Comparison of ENCODE assay signal across 15 cellular contexts in genomic region chr22:50468626-50469025, GRCh38. TPM values are rescaled to one million over a fixed set of nuclear protein-coding genes. Genes with fewer than 3 reads are reported as not detected.
DNase-seq lines count a peak whose midpoint lies in the region; ATAC-seq and TF ChIP-seq lines count a peak whose summit lies in the region.
"Had no signal": no experiment of that assay in that cellular context is flagged by ENCODE, and none has a peak within 500 bp of the region (broad histone marks: within the 10 kb centered on the region; RNA-seq: fewer than 3 reads in every experiment).

No MANE protein-coding gene starts in this region.

- no peak overlapping the region for H3K27ac ChIP-seq in GM23338 (ENCODE audit: low read depth)
- H3K27ac ChIP-seq: brain microvascular endothelial cell had no signal

- H3K9me2 ChIP-seq in GM23338 (ENCODE audit: insufficient read depth) = no peaks in the 10 kb centered on the region

- no peaks in the 10 kb centered on the region for H3K27me3 ChIP-seq in GM23338 (ENCODE audit: insufficient read depth)
- H3K27me3 ChIP-seq: brain microvascular endothelial cell had no signal

- ATAC-seq in activated B cell treated with CpG ODN at 0.5 μM for 24 hours (ENCODE audit: low read depth) (no peak), GM21717 (IDR thresholded peaks at IDR 0.05; ENCODE audit: unreplicated experiment) (no peak), HG02852 (IDR thresholded peaks at IDR 0.05; ENCODE audit: unreplicated experiment) (no peak), GM23338 (no peak)

- no peaks in the 10 kb centered on the region for H3K36me3 ChIP-seq in GM23338 (ENCODE audit: insufficient read depth)

- no peak overlapping the region for H2AFZ ChIP-seq in GM23338

- POLR2A ChIA-PET in activated B cell treated with CpG ODN at 0.5 μM for 24 hours (lab: Charles Lee) = interaction anchor here (0.5 to 3.7 kb wide), 11 partner anchors 12 to 154 kb away, joined by 3 to 37 read pairs (median 6); partner anchors contain the start of genes ADM2 and SCO2

- TF ChIP-seq CTCF in activated B cell treated with CpG ODN at 0.5 μM for 24 hours (IDR thresholded peaks at IDR 0.05) = no peak
- TF ChIP-seq CTCF in GM23338 (conservative IDR thresholded peaks at IDR 0.05; ENCODE audit: low read depth in 2 of 2) = no peak

- intact Hi-C loops in activated B cell treated with CpG ODN at 0.5 μM for 24 hours (cut with micrococcal nuclease) = loop anchor here (1.0 to 2.0 kb wide), 4 partner anchors 18 to 278 kb away; partner anchors contain the start of gene CHKB

- CTCF ChIA-PET in activated B cell treated with CpG ODN at 0.5 μM for 24 hours (lab: Charles Lee) = interaction anchor here (2.1 to 2.5 kb wide), 2 partner anchors 29 to 152 kb away, joined by 9 to 12 read pairs; no protein-coding TSS in a partner anchor

- DNase-seq in activated naive CD4-positive, alpha-beta T cell treated with Interleukin-2 at 50 U/mL for 16 hours = no peak
- no peak for DNase-seq in activated B cell treated with CpG ODN at 0.5 μM for 24 hours
- no peak for DNase-seq in immature natural killer cell
- DNase-seq in AG20443 (ENCODE audit: low spot score) = no peak
- DNase-seq in GM23338 (ENCODE audit: low spot score) = no peak
- DNase-seq: brain microvascular endothelial cell; effector CD4-positive, alpha-beta T cell; mesenchymal stem cell; NCI-H146 had no signal

- H3K4me1 ChIP-seq in GM23338 (ENCODE audit: insufficient read depth) = peaks cover 13% of the 10 kb centered on the region; the same call in 1 of the 2 replicates

- H3F3A ChIP-seq in GM23338 (replicated peaks; ENCODE audit: low read depth) = no peaks in the 10 kb centered on the region

- H3K4me3 ChIP-seq in GM23338 = no peak overlapping the region

- H3K4me2 ChIP-seq in GM23338 = no peak overlapping the region

- peaks cover 6% of the 10 kb centered on the region for H3K36me3 Mint-ChIP-seq in activated naive CD4-positive, alpha-beta T cell treated with anti-CD3 and anti-CD28 coated beads, Interleukin-2, amount 50 U/mL, for 24 hours
- peaks cover 37% of the 10 kb centered on the region for H3K36me3 Mint-ChIP-seq in activated B cell treated with CpG ODN at 0.5 μM for 24 hours (ENCODE audit: low read depth)
- H3K36me3 Mint-ChIP-seq in immature natural killer cell = peaks cover 6 to 10% (median 7%) of the 10 kb centered on the region in 3 donors
- peaks cover 17% of the 10 kb centered on the region for H3K36me3 Mint-ChIP-seq in GM23338 (ENCODE audit: low read depth)

- peaks cover 52% of the 10 kb centered on the region for H3K4me1 Mint-ChIP-seq in activated naive CD4-positive, alpha-beta T cell treated with anti-CD3 and anti-CD28 coated beads, Interleukin-2, amount 50 U/mL, for 24 hours
- H3K4me1 Mint-ChIP-seq in activated B cell treated with CpG ODN at 0.5 μM for 24 hours (peaks cover 63% of the 10 kb centered on the region), immature natural killer cell (peaks cover 57 to 59% of the 10 kb centered on the region in 2 donors), GM23338 (peaks cover 27% of the 10 kb centered on the region)

- H3K27ac Mint-ChIP-seq in activated naive CD4-positive, alpha-beta T cell treated with anti-CD3 and anti-CD28 coated beads, Interleukin-2, amount 50 U/mL, for 24 hours = peak overlapping the region; percentile 68
- H3K27ac Mint-ChIP-seq in activated B cell treated with CpG ODN at 0.5 μM for 24 hours (peak overlapping the region; percentile 88), immature natural killer cell (peak overlapping the region; percentile 88 to 98 (median 96)), GM23338 (no peak overlapping the region)

- peaks cover 39% of the 10 kb centered on the region for H4K20me1 ChIP-seq in GM23338 (replicated peaks; ENCODE audit: insufficient read depth)

- peaks cover 55% of the 10 kb centered on the region for H3K79me2 ChIP-seq in GM23338 (replicated peaks; ENCODE audit: insufficient read depth)

- no peaks in the 10 kb centered on the region for H3K27me3 Mint-ChIP-seq in activated naive CD4-positive, alpha-beta T cell treated with anti-CD3 and anti-CD28 coated beads, Interleukin-2, amount 50 U/mL, for 24 hours
- no peaks in the 10 kb centered on the region for H3K27me3 Mint-ChIP-seq in activated B cell treated with CpG ODN at 0.5 μM for 24 hours
- peaks cover 12 to 19% (median 16%) of the 10 kb centered on the region in 3 donors for H3K27me3 Mint-ChIP-seq in immature natural killer cell (ENCODE audit: low read depth in 3 of 3)
- H3K27me3 Mint-ChIP-seq in GM23338 (ENCODE audit: insufficient read depth, low read depth, poor library complexity) = peaks cover 16% of the 10 kb centered on the region

- H3K4me3 Mint-ChIP-seq in activated naive CD4-positive, alpha-beta T cell treated with anti-CD3 and anti-CD28 coated beads, Interleukin-2, amount 50 U/mL, for 24 hours = peak overlapping the region; percentile 26
- H3K4me3 Mint-ChIP-seq in activated B cell treated with CpG ODN at 0.5 μM for 24 hours (peak overlapping the region; percentile 68), immature natural killer cell (peak overlapping the region in 4 of 5 donors; percentile 60 to 83 (median 80)), GM23338 (no peak overlapping the region)

- H3K9me3 Mint-ChIP-seq in activated naive CD4-positive, alpha-beta T cell treated with anti-CD3 and anti-CD28 coated beads, Interleukin-2, amount 50 U/mL, for 24 hours = no peaks in the 10 kb centered on the region
- no peaks in the 10 kb centered on the region for H3K9me3 Mint-ChIP-seq in activated B cell treated with CpG ODN at 0.5 μM for 24 hours
- H3K9me3 Mint-ChIP-seq in immature natural killer cell = peaks cover 0 to 2% (median 0%) of the 10 kb centered on the region in 6 donors
- no peaks in the 10 kb centered on the region for H3K9me3 Mint-ChIP-seq in GM23338

TF ChIP-seq in GM23338, 12 proteins besides CTCF, POLR2A, EP300 and RAD21 (continues in another document):
- no peak for TF ChIP-seq EZH2 (IDR thresholded peaks at IDR 0.05; ENCODE audit: low read depth, unreplicated experiment)

RNA-seq across cellular contexts. Expression of gene SBF1, which starts 6.2 kb away (rescaled TPM):
- 114 and 144 TPM in 2 replicates for total RNA-seq in activated B cell treated with CpG ODN at 0.5 μM for 24 hours
- 10 to 100 TPM; 12.1 to 42.8 (median 14.2) TPM for polyA plus RNA-seq in immature natural killer cell
- total RNA-seq in GM23338 (2014; rRNA removed; shearing (Covaris generic)) = 83.2 and 85.4 TPM in 2 replicates
- 23.3 and 26.5 TPM in 2 replicates for polyA plus RNA-seq in GM23338 (2016; fragmentation: Nextera tagmentation; extraction: Ambion mirVana)

RNA-seq across cellular contexts. Expression of gene ADM2, which starts 12.7 kb away (rescaled TPM):
- 5.1 and 5.2 TPM in 2 replicates for total RNA-seq in activated B cell treated with CpG ODN at 0.5 μM for 24 hours
- polyA plus RNA-seq in immature natural killer cell = under 1 TPM in 1 of 3 donors, not detected in 2; 0.38 TPM
- 7.1 and 12.8 TPM in 2 replicates for total RNA-seq in GM23338 (2014; rRNA removed; shearing (Covaris generic))
- 3.3 and 3.5 TPM in 2 replicates for polyA plus RNA-seq in GM23338 (2016; fragmentation: Nextera tagmentation; extraction: Ambion mirVana)

RNA-seq across cellular contexts. Expression of gene MIOX, which starts 18.0 kb away (rescaled TPM):
- 0.15 and 0.22 TPM in 2 replicates for total RNA-seq in activated B cell treated with CpG ODN at 0.5 μM for 24 hours
- not detected for polyA plus RNA-seq in immature natural killer cell
- total RNA-seq in GM23338 (2014; rRNA removed; shearing (Covaris generic)) = 0.16 TPM in 1 of 2 replicates, not detected in the other
- polyA plus RNA-seq in GM23338 (2016; fragmentation: Nextera tagmentation; extraction: Ambion mirVana) = not detected in 2 replicates
- total RNA-seq: Daoy, fibroblast of villous mesenchyme, urinary bladder had no signal
- polyA plus RNA-seq: urinary bladder had no signal

RNA-seq across cellular contexts. Expression of gene LMF2, which starts 38.9 kb away (rescaled TPM):
- total RNA-seq in activated B cell treated with CpG ODN at 0.5 μM for 24 hours = 76.6 and 81.0 TPM in 2 replicates
- 10 to 100 TPM; 16.3 to 40.4 (median 20.1) TPM for polyA plus RNA-seq in immature natural killer cell
- 30.7 and 36.3 TPM in 2 replicates for total RNA-seq in GM23338 (2014; rRNA removed; shearing (Covaris generic))
- polyA plus RNA-seq in GM23338 (2016; fragmentation: Nextera tagmentation; extraction: Ambion mirVana) = 14.6 and 15.6 TPM in 2 replicates

RNA-seq across cellular contexts. Expression of gene NCAPH2, which starts 39.4 kb away (rescaled TPM):
- 63.9 and 68.2 TPM in 2 replicates for total RNA-seq in activated B cell treated with CpG ODN at 0.5 μM for 24 hours
- polyA plus RNA-seq in immature natural killer cell (10 to 100 TPM; 41.8 to 46.7 (median 46.5) TPM), GM23338 (2016; fragmentation: Nextera tagmentation; extraction: Ambion mirVana) (52.2 and 60.7 TPM in 2 replicates)
- 76.1 and 77.5 TPM in 2 replicates for total RNA-seq in GM23338 (2014; rRNA removed; shearing (Covaris generic))
